1 cellular context compared by ENCODE assay signal in the genomic region with DNA sequence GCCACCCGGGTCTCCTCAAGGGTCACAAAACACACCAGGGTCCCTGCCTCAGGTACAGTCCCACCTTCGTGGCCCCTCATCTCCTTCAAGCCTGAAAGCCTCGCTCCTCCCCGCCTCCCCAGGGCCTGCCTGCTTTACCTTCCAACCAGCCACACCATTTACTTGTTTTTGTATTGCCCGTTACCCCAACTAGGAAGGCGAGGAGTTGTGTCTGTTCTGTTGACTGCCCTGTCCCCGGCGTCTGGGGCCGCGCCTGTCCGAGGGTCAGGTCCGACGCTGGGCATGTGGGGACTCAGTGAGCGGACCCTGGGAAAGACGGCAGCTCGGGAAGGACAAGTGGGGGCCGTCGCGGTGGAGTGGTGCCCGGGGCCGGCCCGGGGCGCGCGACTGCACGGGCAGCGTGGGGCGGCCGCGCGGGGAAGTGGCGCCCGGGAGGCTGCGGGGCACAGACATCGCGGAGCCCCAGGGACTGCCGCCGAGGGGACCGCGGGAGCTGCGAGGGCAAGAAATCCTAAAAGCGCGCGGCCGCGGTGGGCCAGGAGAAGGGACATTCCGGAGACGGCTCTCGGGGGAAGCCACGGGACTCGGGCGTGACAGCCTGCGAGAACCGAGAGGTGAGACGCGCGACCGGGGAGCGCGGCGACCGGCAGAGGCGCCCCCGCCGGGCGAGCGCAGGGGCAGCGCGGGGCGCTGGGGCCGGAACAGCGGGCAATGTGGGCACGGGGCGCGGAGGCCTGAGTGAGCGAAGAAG.
TF ChIP-seq lines count a peak whose summit lies in the region.

No MANE protein-coding gene starts in this region.

TF ChIP-seq in HepG2, 621 proteins besides CTCF, POLR2A, EP300 and RAD21 (continued from another document and continues in another):
- TF ChIP-seq ZFX (CRISPR knock-in tag; IDR thresholded peaks at IDR 0.05; ENCODE audit: low read depth) = peak; percentile 55
- TF ChIP-seq ZNF414 (CRISPR knock-in tag; IDR thresholded peaks at IDR 0.05) = peak; percentile 43; the same call in 1 of the 2 replicates
- TF ChIP-seq ZNF230 (CRISPR knock-in tag; IDR thresholded peaks at IDR 0.05) = no peak
- no peak for TF ChIP-seq ZNF703 (CRISPR knock-in tag; IDR thresholded peaks at IDR 0.05; ENCODE audit: borderline replicate concordance)
- peak; percentile 72; the same call in 1 of the 2 replicates for TF ChIP-seq ZSCAN21 (CRISPR knock-in tag; IDR thresholded peaks at IDR 0.05; ENCODE audit: borderline replicate concordance)
- TF ChIP-seq SNAPC2 (CRISPR knock-in tag; IDR thresholded peaks at IDR 0.05) = no peak
- TF ChIP-seq ZNF570 (CRISPR knock-in tag; IDR thresholded peaks at IDR 0.05; ENCODE audit: borderline replicate concordance) = no peak
- TF ChIP-seq ELF1 (CRISPR knock-in tag; IDR thresholded peaks at IDR 0.05) = no peak
- no peak for TF ChIP-seq CSRNP2 (CRISPR knock-in tag; conservative IDR thresholded peaks at IDR 0.05; ENCODE audit: low read depth)
- peak; percentile 70 for TF ChIP-seq ZBTB14 (CRISPR knock-in tag; IDR thresholded peaks at IDR 0.05)
- 0 out of 2 replicates have a peak, but pooled peaks have one; percentile 62 for TF ChIP-seq SATB2 (CRISPR knock-in tag; IDR thresholded peaks at IDR 0.05)
- TF ChIP-seq SMAD1 (CRISPR knock-in tag; IDR thresholded peaks at IDR 0.05; ENCODE audit: borderline replicate concordance, low read depth) = no peak
- peak; percentile 85; the same call in 1 of the 2 replicates for TF ChIP-seq ZNF766 (CRISPR knock-in tag; IDR thresholded peaks at IDR 0.05; ENCODE audit: borderline replicate concordance)
- TF ChIP-seq NFATC3 (CRISPR knock-in tag; IDR thresholded peaks at IDR 0.05) = 0 out of 2 replicates have a peak, but pooled peaks have one; percentile 63
- no peak for TF ChIP-seq TBX3 (IDR thresholded peaks at IDR 0.05; ENCODE audit: borderline replicate concordance)
- TF ChIP-seq, protein P1, sequence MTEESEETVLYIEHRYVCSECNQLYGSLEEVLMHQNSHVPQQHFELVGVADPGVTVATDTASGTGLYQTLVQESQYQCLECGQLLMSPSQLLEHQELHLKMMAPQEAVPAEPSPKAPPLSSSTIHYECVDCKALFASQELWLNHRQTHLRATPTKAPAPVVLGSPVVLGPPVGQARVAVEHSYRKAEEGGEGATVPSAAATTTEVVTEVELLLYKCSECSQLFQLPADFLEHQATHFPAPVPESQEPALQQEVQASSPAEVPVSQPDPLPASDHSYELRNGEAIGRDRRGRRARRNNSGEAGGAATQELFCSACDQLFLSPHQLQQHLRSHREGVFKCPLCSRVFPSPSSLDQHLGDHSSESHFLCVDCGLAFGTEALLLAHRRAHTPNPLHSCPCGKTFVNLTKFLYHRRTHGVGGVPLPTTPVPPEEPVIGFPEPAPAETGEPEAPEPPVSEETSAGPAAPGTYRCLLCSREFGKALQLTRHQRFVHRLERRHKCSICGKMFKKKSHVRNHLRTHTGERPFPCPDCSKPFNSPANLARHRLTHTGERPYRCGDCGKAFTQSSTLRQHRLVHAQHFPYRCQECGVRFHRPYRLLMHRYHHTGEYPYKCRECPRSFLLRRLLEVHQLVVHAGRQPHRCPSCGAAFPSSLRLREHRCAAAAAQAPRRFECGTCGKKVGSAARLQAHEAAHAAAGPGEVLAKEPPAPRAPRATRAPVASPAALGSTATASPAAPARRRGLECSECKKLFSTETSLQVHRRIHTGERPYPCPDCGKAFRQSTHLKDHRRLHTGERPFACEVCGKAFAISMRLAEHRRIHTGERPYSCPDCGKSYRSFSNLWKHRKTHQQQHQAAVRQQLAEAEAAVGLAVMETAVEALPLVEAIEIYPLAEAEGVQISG (CRISPR knock-in tag; IDR thresholded peaks at IDR 0.05) = peak; percentile 35; the same call in 1 of the 2 replicates
- peak; percentile 50; the same call in 1 of the 2 replicates for TF ChIP-seq ZNF367 (CRISPR knock-in tag; IDR thresholded peaks at IDR 0.05; ENCODE audit: borderline replicate concordance)
- TF ChIP-seq, protein P2, sequence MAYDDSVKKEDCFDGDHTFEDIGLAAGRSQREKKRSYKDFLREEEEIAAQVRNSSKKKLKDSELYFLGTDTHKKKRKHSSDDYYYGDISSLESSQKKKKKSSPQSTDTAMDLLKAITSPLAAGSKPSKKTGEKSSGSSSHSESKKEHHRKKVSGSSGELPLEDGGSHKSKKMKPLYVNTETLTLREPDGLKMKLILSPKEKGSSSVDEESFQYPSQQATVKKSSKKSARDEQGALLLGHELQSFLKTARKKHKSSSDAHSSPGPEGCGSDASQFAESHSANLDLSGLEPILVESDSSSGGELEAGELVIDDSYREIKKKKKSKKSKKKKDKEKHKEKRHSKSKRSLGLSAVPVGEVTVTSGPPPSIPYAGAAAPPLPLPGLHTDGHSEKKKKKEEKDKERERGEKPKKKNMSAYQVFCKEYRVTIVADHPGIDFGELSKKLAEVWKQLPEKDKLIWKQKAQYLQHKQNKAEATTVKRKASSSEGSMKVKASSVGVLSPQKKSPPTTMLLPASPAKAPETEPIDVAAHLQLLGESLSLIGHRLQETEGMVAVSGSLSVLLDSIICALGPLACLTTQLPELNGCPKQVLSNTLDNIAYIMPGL (CRISPR knock-in tag; IDR thresholded peaks at IDR 0.05; ENCODE audit: borderline replicate concordance in 1 of 2, low read depth in 1 of 2) = peak in 1 of 2 experiments; percentile 3; a peak in 2 of 4 replicates
- TF ChIP-seq ZNF18 (CRISPR knock-in tag; IDR thresholded peaks at IDR 0.05; ENCODE audit: insufficient replicate concordance) = peak; percentile 31
- TF ChIP-seq KLF9 (CRISPR knock-in tag; IDR thresholded peaks at IDR 0.05; ENCODE audit: low read depth) = no peak
- 0 out of 2 replicates have a peak, but pooled peaks have one; percentile 22 for TF ChIP-seq TFDP1 (CRISPR knock-in tag; IDR thresholded peaks at IDR 0.05; ENCODE audit: borderline replicate concordance)
- TF ChIP-seq SIX4 (CRISPR knock-in tag; IDR thresholded peaks at IDR 0.05) = no peak
- TF ChIP-seq ZSCAN20 (CRISPR knock-in tag; IDR thresholded peaks at IDR 0.05; ENCODE audit: borderline replicate concordance) = peak; percentile 80; the same call in 1 of the 2 replicates
- no peak; the same call in 1 of the 2 replicates for TF ChIP-seq ZNF710 (CRISPR knock-in tag; IDR thresholded peaks at IDR 0.05; ENCODE audit: borderline replicate concordance)
- TF ChIP-seq, protein P3, sequence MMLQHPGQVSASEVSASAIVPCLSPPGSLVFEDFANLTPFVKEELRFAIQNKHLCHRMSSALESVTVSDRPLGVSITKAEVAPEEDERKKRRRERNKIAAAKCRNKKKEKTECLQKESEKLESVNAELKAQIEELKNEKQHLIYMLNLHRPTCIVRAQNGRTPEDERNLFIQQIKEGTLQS (CRISPR knock-in tag; IDR thresholded peaks at IDR 0.05) = no peak
- no peak for TF ChIP-seq RFXANK (CRISPR knock-in tag; IDR thresholded peaks at IDR 0.05)
- no peak for TF ChIP-seq MIER3 (CRISPR knock-in tag; IDR thresholded peaks at IDR 0.05; ENCODE audit: borderline replicate concordance)
- TF ChIP-seq ATF7-NPFF (CRISPR knock-in tag; IDR thresholded peaks at IDR 0.05; ENCODE audit: low read depth) = peak; percentile 71; the same call in 1 of the 2 replicates
- TF ChIP-seq TCF12 (IDR thresholded peaks at IDR 0.05) = no peak
- TF ChIP-seq TCF12 (CRISPR knock-in tag; IDR thresholded peaks at IDR 0.05) = 0 out of 2 replicates have a peak, but pooled peaks have one; percentile 32
- no peak for TF ChIP-seq RAD51 (IDR thresholded peaks at IDR 0.05; ENCODE audit: borderline replicate concordance)
- no peak for TF ChIP-seq XBP1 (CRISPR knock-in tag; IDR thresholded peaks at IDR 0.05)
- TF ChIP-seq KDM5B (CRISPR knock-in tag; IDR thresholded peaks at IDR 0.05; ENCODE audit: borderline replicate concordance) = peak; percentile 32; the same call in 1 of the 2 replicates
- TF ChIP-seq KAT8 (CRISPR knock-in tag; IDR thresholded peaks at IDR 0.05) = peak; percentile 35; the same call in 1 of the 2 replicates
- no peak for TF ChIP-seq FOXA3 (CRISPR knock-in tag; IDR thresholded peaks at IDR 0.05)
- 0 out of 2 replicates have a peak, but pooled peaks have one; percentile 35 for TF ChIP-seq TMF1 (CRISPR knock-in tag; IDR thresholded peaks at IDR 0.05; ENCODE audit: low read depth)
- TF ChIP-seq HDAC1 (CRISPR knock-in tag; IDR thresholded peaks at IDR 0.05) = peak; percentile 5; the same call in 1 of the 2 replicates
- no peak for TF ChIP-seq IRF9 (CRISPR knock-in tag; IDR thresholded peaks at IDR 0.05; ENCODE audit: borderline replicate concordance)
- no peak for TF ChIP-seq FOXC1 (CRISPR knock-in tag; IDR thresholded peaks at IDR 0.05; ENCODE audit: borderline replicate concordance)
